ENCODE assay signal across 8 cellular contexts in the genomic region with DNA sequence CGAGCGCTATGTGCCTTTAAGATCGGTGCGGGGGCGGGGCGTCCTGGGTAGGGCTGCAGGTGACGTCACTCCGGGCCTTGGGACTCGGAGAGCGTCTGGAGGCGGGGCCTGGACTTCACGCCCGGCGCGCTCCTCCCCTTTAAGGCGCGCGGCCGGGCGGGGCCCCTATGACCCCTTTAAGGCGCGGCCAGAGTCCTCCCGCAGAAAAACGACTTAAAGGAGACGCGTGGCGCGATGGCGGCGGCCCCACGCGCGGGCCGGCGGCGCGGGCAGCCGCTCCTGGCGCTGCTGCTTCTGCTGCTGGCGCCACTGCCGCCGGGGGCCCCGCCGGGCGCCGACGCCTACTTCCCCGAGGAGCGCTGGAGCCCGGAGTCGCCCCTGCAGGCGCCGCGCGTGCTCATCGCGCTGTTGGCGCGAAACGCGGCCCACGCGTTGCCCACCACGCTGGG. TPM values are rescaled to one million over a fixed set of nuclear protein-coding genes. Genes with fewer than 3 reads are reported as not detected.
DNase-seq lines count a peak whose midpoint lies in the region; TF ChIP-seq lines count a peak whose summit lies in the region.

A gene (plus strand): TSS at position 170 of the 449 bp plus-strand sequence. CDS start 65 bp downstream, at position 235.

- H3K4me3 ChIP-seq in NB4 (ENCODE audit: low read depth, low read length) (peak within 1 kb of the TSS; percentile 85), neuronal stem cell (ENCODE audit: low read length in 2 of 2) (peak within 1 kb of the TSS; percentile 88 to 99), subcutaneous abdominal adipose tissue (ENCODE audit: low read depth in 1 of 5, low read length in 5 of 5) (peak within 1 kb of the TSS; percentile 79 to 96 (median 92))

- TF ChIP-seq CTCF in NB4 (IDR thresholded peaks at IDR 0.05; ENCODE audit: low read depth, low read length): no peak

- no peak within 1 kb of the TSS for H3K4ac ChIP-seq in neuronal stem cell (ENCODE audit: low read length)

- peak within 1 kb of the TSS; percentile 47 for H2BK120ac ChIP-seq in neuronal stem cell (ENCODE audit: low read depth, low read length)

- peak within 1 kb of the TSS; percentile 98 for H3K4me2 ChIP-seq in neuronal stem cell (ENCODE audit: insufficient read depth, low read length, poor library complexity, severe bottlenecking)

- H3K23ac ChIP-seq in neuronal stem cell (ENCODE audit: low read depth, low read length, poor library complexity): peak within 1 kb of the TSS; percentile 99

- CTCF ChIA-PET in HEK293T (lab: Yijun Ruan, JAX): no interaction called here

- TF ChIP-seq POLR2A in NB4 (IDR thresholded peaks at IDR 0.05; ENCODE audit: extremely low read depth, insufficient read length): peak; percentile 58

- H2BK12ac ChIP-seq in neuronal stem cell (ENCODE audit: low read length): peak within 1 kb of the TSS; percentile 90

- peak within 1 kb of the TSS; percentile 92 for H2AFZ ChIP-seq in neuronal stem cell (ENCODE audit: low read length)

- H3K27ac ChIP-seq in neuronal stem cell (replicated peaks; ENCODE audit: low read length): no peak within 1 kb of the TSS
- peak within 1 kb of the TSS; percentile 84 for H3K27ac ChIP-seq in subcutaneous abdominal adipose tissue (ENCODE audit: low read depth, low read length)

- peak within 1 kb of the TSS; percentile 98 for H3K18ac ChIP-seq in neuronal stem cell (ENCODE audit: low read length)

- no CpG with 5 or more reads among the region's 64 CpGs for WGBS in neuronal stem cell (ENCODE audit: extremely low coverage in 2 of 2, insufficient read length in 2 of 2, insufficient replicate concordance in 1 of 2), 2 donors

- POLR2A ChIA-PET in HEK293T (lab: Yijun Ruan, JAX): interaction anchor here (2.5 kb wide), 1 partner anchor 45 kb away, joined by 9 read pairs; a partner anchor contains a TSS

- peak within 1 kb of the TSS; percentile 98 for H2AK5ac ChIP-seq in neuronal stem cell (ENCODE audit: low read depth, low read length)

- H4K91ac ChIP-seq in neuronal stem cell (ENCODE audit: low read depth, low read length, poor library complexity): peak within 1 kb of the TSS; percentile 53

- peak within 1 kb of the TSS; percentile 93 for H2BK5ac ChIP-seq in neuronal stem cell (ENCODE audit: low read length)

- DNase-seq in HEK293T (ENCODE audit: extremely low spot score) (peak; percentile 99), NB4 (ENCODE audit: low read depth) (peak; percentile 99), SK-N-DZ (ENCODE audit: low spot score) (peak; percentile 94), foreskin melanocyte (peak; percentile 92), neuronal stem cell (ENCODE audit: low spot score) (peak; percentile 96)
- DNase-seq in activated naive CD4-positive, alpha-beta T cell treated with Interleukin-2 at 50 U/mL for 16 hours: peak; percentile 99

- H3K9me3 ChIP-seq in ES-I3 (ENCODE audit: control insufficient read depth, insufficient read depth, low read length): no peaks in the 10 kb centered on the region
- H3K9me3 ChIP-seq in neuronal stem cell (replicated peaks in 1 of 2; ENCODE audit: control insufficient read depth in 2 of 2, insufficient read depth in 1 of 2, low read depth in 1 of 2, low read length in 2 of 2): peaks cover 0 to 2% of the 10 kb centered on the region in 2 donors
- H3K9me3 ChIP-seq in subcutaneous abdominal adipose tissue (ENCODE audit: control insufficient read depth in 5 of 5, low read length in 5 of 5): no peaks in the 10 kb centered on the region

- no peak within 1 kb of the TSS for H4K8ac ChIP-seq in neuronal stem cell (ENCODE audit: low read depth, low read length)

- H3K4me1 ChIP-seq in ES-I3 (ENCODE audit: insufficient read depth, low read length): no peaks in the 10 kb centered on the region; the same call in 1 of the 2 replicates
- H3K4me1 ChIP-seq in neuronal stem cell (ENCODE audit: control insufficient read depth in 2 of 2, insufficient read depth in 1 of 2, low read depth in 1 of 2, low read length in 2 of 2): peaks cover 8 to 15% of the 10 kb centered on the region in 2 donors
- peaks cover 10 to 66% (median 50%) of the 10 kb centered on the region in 5 donors for H3K4me1 ChIP-seq in subcutaneous abdominal adipose tissue (ENCODE audit: control insufficient read depth in 5 of 5, insufficient read depth in 5 of 5, low read length in 5 of 5)

- H3K14ac ChIP-seq in neuronal stem cell (ENCODE audit: low read length): peak within 1 kb of the TSS; percentile 97

- H3K27me3 ChIP-seq in neuronal stem cell (ENCODE audit: control insufficient read depth in 3 of 3, insufficient read depth in 3 of 3, low read depth in 1 of 3, low read length in 3 of 3) (no peaks in the 10 kb centered on the region), subcutaneous abdominal adipose tissue (ENCODE audit: control insufficient read depth in 5 of 5, insufficient read depth in 4 of 5, low read length in 5 of 5) (no peaks in the 10 kb centered on the region)

- H2BK15ac ChIP-seq in neuronal stem cell (ENCODE audit: low read length): peak within 1 kb of the TSS; percentile 91

- peak within 1 kb of the TSS; percentile 67; the same call in 1 of the 2 replicates for H3K9ac ChIP-seq in ES-I3 (ENCODE audit: low read depth, low read length)
- peak within 1 kb of the TSS; percentile 98 for H3K9ac ChIP-seq in neuronal stem cell (ENCODE audit: low read depth, low read length, poor library complexity)
- peak within 1 kb of the TSS; percentile 66 to 93 (median 88) for H3K9ac ChIP-seq in subcutaneous abdominal adipose tissue (ENCODE audit: low read length in 5 of 5)

- H3K36me3 ChIP-seq in ES-I3 (ENCODE audit: insufficient read depth, low read length) (no peaks in the 10 kb centered on the region), neuronal stem cell (replicated peaks in 1 of 2; ENCODE audit: control insufficient read depth in 2 of 2, insufficient read depth in 2 of 2, low read length in 2 of 2) (peaks cover 10 to 29% of the 10 kb centered on the region in 2 donors), subcutaneous abdominal adipose tissue (ENCODE audit: control insufficient read depth in 5 of 5, insufficient read depth in 5 of 5, low read length in 5 of 5) (peaks cover 0 to 18% (median 16%) of the 10 kb centered on the region in 5 donors)

- peaks cover 7% of the 10 kb centered on the region for H3K79me1 ChIP-seq in neuronal stem cell (ENCODE audit: low read depth, low read length)

TF ChIP-seq in HEK293T, 16 proteins besides CTCF, POLR2A, EP300 and RAD21:
- TF ChIP-seq HDGF (IDR thresholded peaks at IDR 0.05; ENCODE audit: borderline replicate concordance): no peak
- 0 out of 2 replicates have a peak, but pooled peaks have one; percentile 21 for TF ChIP-seq ARNT (IDR thresholded peaks at IDR 0.05)
- TF ChIP-seq LEF1 (IDR thresholded peaks at IDR 0.05; ENCODE audit: borderline replicate concordance): no peak; the same call in 1 of the 2 replicates

RNA-seq across cellular contexts. Expression of the gene that starts here (rescaled TPM):
- polyA plus RNA-seq in SK-N-DZ (2014; cell fraction: cytosol; rRNA removed): 34.4 and 39.1 TPM in 2 replicates
- 36.3 and 44.9 TPM in 2 replicates for polyA plus RNA-seq in SK-N-DZ (2014; cell fraction: nucleus; rRNA removed)
- polyA plus RNA-seq in neuronal stem cell (2013, experiment 1 of 2): 51.5 TPM
- polyA plus RNA-seq in neuronal stem cell (2013, experiment 2 of 2): 51.9 TPM
